11 cellular contexts compared by ENCODE assay signal in the genomic region with DNA sequence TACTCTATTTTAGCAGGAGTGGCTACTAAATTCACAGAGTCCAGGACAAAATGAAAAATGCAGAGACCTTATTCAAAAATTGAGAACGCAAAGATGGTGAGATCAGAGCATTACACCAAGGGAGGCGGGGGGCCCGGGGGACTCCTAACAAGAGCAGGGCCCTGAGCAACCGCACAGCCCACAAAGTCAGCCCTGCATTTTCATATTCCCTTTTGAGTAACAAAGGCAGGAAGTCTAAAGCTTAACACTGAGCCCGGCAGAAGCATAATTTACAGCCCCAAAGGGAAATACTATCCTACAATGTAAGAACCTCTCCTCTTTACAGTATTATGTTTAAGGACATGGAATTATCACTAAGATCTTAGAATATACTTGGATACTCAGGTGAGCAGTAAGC.
DNase-seq lines count a peak whose midpoint lies in the region; ATAC-seq and TF ChIP-seq lines count a peak whose summit lies in the region.
"Had no signal": no experiment of that assay in that cellular context is flagged by ENCODE, and none has a peak within 500 bp of the region (broad histone marks: within the 10 kb centered on the region; RNA-seq: fewer than 3 reads in every experiment).

No MANE protein-coding gene starts in this region.

- no peaks in the 10 kb centered on the region; the same call in 1 of the 2 replicates for H3K36me3 ChIP-seq in Loucy (ENCODE audit: insufficient read depth, low read length)
- peaks cover 9 to 25% of the 10 kb centered on the region in 2 experiments for H3K36me3 ChIP-seq in mesenchymal stem cell (ENCODE audit: control insufficient read depth in 1 of 2, insufficient read depth in 2 of 2, low read depth in 1 of 2, low read length in 2 of 2)

- H3K18ac ChIP-seq in mesenchymal stem cell (ENCODE audit: low read depth in 1 of 2, low read length in 2 of 2) = peak overlapping the region; percentile 57 to 82

- H4K20me1 ChIP-seq in Loucy (ENCODE audit: insufficient read depth, low read length, poor library complexity, severe bottlenecking) = no peaks in the 10 kb centered on the region

- H2BK15ac ChIP-seq in mesenchymal stem cell (ENCODE audit: low read depth, poor library complexity, severe bottlenecking) = no peak overlapping the region

- peak; percentile 58 for ATAC-seq in GM18498 (IDR thresholded peaks at IDR 0.05; ENCODE audit: unreplicated experiment)
- ATAC-seq in GM21529 (IDR thresholded peaks at IDR 0.05; ENCODE audit: unreplicated experiment) = peak; percentile 52
- ATAC-seq in HG02678 (IDR thresholded peaks at IDR 0.05; ENCODE audit: unreplicated experiment) = no peak

- H3K4me2 ChIP-seq in Loucy (ENCODE audit: low read depth, low read length, poor library complexity, severe bottlenecking) (peak overlapping the region; percentile 77), mesenchymal stem cell (ENCODE audit: low read length, poor library complexity, severe bottlenecking) (no peak overlapping the region)

- H2AK5ac ChIP-seq in mesenchymal stem cell (ENCODE audit: low read length, severe bottlenecking) = no peak overlapping the region

- H3K79me2 ChIP-seq in Loucy (ENCODE audit: insufficient read depth, low read length) = no peaks in the 10 kb centered on the region

- H3K14ac ChIP-seq in mesenchymal stem cell (ENCODE audit: low read length in 2 of 2) = no peak overlapping the region

- H2BK12ac ChIP-seq in mesenchymal stem cell (ENCODE audit: low read length in 2 of 2) = peak overlapping the region in 1 of 2 experiments; percentile 71

- H3K9me3 ChIP-seq in Loucy (ENCODE audit: insufficient read depth, low read depth, low read length) (no peaks in the 10 kb centered on the region), mesenchymal stem cell (ENCODE audit: control insufficient read depth, low read length) (no peaks in the 10 kb centered on the region)

- peak overlapping the region; percentile 7 for H4K8ac ChIP-seq in mesenchymal stem cell (ENCODE audit: low read length)

- H3F3A ChIP-seq in Loucy (ENCODE audit: low read depth) = no peaks in the 10 kb centered on the region

- H3K23ac ChIP-seq in mesenchymal stem cell (ENCODE audit: low read length in 2 of 2) = no peak overlapping the region

- H3K9me2 ChIP-seq in Loucy (replicated peaks; ENCODE audit: low read depth, low read length) = no peaks in the 10 kb centered on the region

- H2BK5ac ChIP-seq in mesenchymal stem cell (ENCODE audit: low read depth, low read length, poor library complexity, severe bottlenecking) = no peak overlapping the region

- H3K27me3 ChIP-seq in Loucy (ENCODE audit: insufficient read depth, low read length, poor library complexity, severe bottlenecking) = no peaks in the 10 kb centered on the region
- H3K27me3 ChIP-seq in mesenchymal stem cell (ENCODE audit: control insufficient read depth in 1 of 2, insufficient read depth in 1 of 2, low read length in 2 of 2) = no peaks in the 10 kb centered on the region

- no peaks in the 10 kb centered on the region for H3K79me1 ChIP-seq in mesenchymal stem cell (replicated peaks; ENCODE audit: low read length, poor library complexity, severe bottlenecking)

- WGBS in mesenchymal stem cell = 85% methylated on average over 4 of the region's 5 CpGs

- H3K9ac ChIP-seq in Loucy (ENCODE audit: low read depth, low read length, poor library complexity, severe bottlenecking) (peak overlapping the region; percentile 58), mesenchymal stem cell (ENCODE audit: low read length) (no peak overlapping the region)

- H2AFZ ChIP-seq in Loucy (ENCODE audit: low read length) = peak overlapping the region; percentile 64
- no peak overlapping the region for H2AFZ ChIP-seq in mesenchymal stem cell (ENCODE audit: low read depth, low read length)

- DNase-seq in mesenchymal stem cell = no peak
- DNase-seq in SIG-M5 (lab: John Stamatoyannopoulos, UW) = no peak
- DNase-seq in cortex of kidney (lab: John Stamatoyannopoulos, UW) = no peak
- DNase-seq in GOT3 (lab: John Stamatoyannopoulos, UW) = no peak
- DNase-seq: activated CD8-positive, alpha-beta memory T cell treated with anti-CD3 and anti-CD28 coated beads, Interleukin-2, amount 50 U/mL, for 48 hours; kidney glomerular epithelial cell; NCI-H345 had no signal

- peaks cover 45% of the 10 kb centered on the region for H3K4me1 ChIP-seq in Loucy (ENCODE audit: insufficient read depth, low read length, poor library complexity, severe bottlenecking)
- H3K4me1 ChIP-seq in mesenchymal stem cell (ENCODE audit: control insufficient read depth, insufficient read depth, low read depth, low read length) = no peaks in the 10 kb centered on the region

- H4K91ac ChIP-seq in mesenchymal stem cell (ENCODE audit: low read length) = peak overlapping the region; percentile 18

- TF ChIP-seq CTCF in Loucy (conservative IDR thresholded peaks at IDR 0.05; ENCODE audit: low read length) = no peak

- peak overlapping the region in 1 of 2 experiments; percentile 95 for H3K4ac ChIP-seq in mesenchymal stem cell (ENCODE audit: low read depth in 1 of 2, low read length in 2 of 2)

- H3K27ac ChIP-seq in mesenchymal stem cell (ENCODE audit: low read length, poor library complexity, severe bottlenecking) = no peak overlapping the region

- H3K4me3 ChIP-seq in Loucy (ENCODE audit: low read length, poor library complexity, severe bottlenecking) (peak overlapping the region; percentile 60), mesenchymal stem cell (ENCODE audit: insufficient read depth in 1 of 2, low read depth in 1 of 2, low read length in 2 of 2) (peak overlapping the region in 1 of 2 experiments; percentile 8)

- H2BK120ac ChIP-seq in mesenchymal stem cell (ENCODE audit: low read depth, low read length) = peak overlapping the region; percentile 42
